1 cellular context compared by ENCODE assay signal in the genomic region with DNA sequence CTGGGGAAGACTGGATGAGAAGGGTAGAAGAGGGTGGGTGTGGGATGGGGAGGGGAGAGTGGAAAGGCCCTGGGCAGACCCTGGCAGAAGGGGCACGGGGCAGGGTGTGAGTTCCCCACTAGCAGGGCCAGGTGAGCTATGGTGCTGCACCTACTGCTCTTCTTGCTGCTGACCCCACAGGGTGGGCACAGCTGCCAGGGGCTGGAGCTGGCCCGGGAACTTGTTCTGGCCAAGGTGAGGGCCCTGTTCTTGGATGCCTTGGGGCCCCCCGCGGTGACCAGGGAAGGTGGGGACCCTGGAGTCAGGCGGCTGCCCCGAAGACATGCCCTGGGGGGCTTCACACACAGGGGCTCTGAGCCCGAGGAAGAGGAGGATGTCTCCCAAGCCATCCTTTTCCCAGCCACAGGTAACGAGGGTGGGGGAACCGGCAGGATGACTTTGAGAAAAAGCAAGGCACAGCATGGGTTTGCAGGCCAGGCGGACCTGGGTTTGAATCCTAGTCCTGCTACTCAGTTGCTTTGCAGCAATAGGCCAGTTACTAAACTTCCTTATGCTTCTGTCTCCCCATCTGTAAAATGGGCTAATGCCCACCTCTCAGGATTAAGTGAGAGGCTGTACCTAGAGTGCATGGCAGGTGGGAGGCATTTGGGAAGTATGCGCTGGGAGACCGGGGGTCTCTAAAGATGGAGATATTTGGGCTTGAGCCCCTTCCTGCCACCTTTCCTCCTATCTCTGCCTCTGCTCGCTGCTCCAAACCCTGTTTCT.
TF ChIP-seq lines count a peak whose summit lies in the region.

A gene with protein sequence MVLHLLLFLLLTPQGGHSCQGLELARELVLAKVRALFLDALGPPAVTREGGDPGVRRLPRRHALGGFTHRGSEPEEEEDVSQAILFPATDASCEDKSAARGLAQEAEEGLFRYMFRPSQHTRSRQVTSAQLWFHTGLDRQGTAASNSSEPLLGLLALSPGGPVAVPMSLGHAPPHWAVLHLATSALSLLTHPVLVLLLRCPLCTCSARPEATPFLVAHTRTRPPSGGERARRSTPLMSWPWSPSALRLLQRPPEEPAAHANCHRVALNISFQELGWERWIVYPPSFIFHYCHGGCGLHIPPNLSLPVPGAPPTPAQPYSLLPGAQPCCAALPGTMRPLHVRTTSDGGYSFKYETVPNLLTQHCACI (plus strand): TSS at position 74 of the 765 bp plus-strand sequence. CDS start 65 bp downstream, at position 139.

TF ChIP-seq in HepG2, 621 proteins besides CTCF, POLR2A, EP300 and RAD21 (continued from another document and continues in another):
- TF ChIP-seq, protein P1, sequence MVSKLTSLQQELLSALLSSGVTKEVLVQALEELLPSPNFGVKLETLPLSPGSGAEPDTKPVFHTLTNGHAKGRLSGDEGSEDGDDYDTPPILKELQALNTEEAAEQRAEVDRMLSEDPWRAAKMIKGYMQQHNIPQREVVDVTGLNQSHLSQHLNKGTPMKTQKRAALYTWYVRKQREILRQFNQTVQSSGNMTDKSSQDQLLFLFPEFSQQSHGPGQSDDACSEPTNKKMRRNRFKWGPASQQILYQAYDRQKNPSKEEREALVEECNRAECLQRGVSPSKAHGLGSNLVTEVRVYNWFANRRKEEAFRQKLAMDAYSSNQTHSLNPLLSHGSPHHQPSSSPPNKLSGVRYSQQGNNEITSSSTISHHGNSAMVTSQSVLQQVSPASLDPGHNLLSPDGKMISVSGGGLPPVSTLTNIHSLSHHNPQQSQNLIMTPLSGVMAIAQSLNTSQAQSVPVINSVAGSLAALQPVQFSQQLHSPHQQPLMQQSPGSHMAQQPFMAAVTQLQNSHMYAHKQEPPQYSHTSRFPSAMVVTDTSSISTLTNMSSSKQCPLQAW (CRISPR knock-in tag; IDR thresholded peaks at IDR 0.05): 0 out of 2 replicates have a peak, but pooled peaks have one; percentile 10
- TF ChIP-seq, protein P2, sequence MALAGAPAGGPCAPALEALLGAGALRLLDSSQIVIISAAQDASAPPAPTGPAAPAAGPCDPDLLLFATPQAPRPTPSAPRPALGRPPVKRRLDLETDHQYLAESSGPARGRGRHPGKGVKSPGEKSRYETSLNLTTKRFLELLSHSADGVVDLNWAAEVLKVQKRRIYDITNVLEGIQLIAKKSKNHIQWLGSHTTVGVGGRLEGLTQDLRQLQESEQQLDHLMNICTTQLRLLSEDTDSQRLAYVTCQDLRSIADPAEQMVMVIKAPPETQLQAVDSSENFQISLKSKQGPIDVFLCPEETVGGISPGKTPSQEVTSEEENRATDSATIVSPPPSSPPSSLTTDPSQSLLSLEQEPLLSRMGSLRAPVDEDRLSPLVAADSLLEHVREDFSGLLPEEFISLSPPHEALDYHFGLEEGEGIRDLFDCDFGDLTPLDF (CRISPR knock-in tag; IDR thresholded peaks at IDR 0.05): 0 out of 2 replicates have a peak, but pooled peaks have one; percentile 26
- TF ChIP-seq PHF5A (CRISPR knock-in tag; IDR thresholded peaks at IDR 0.05; ENCODE audit: low read depth, unreplicated experiment) (no peak), ZNF33B (CRISPR knock-in tag; IDR thresholded peaks at IDR 0.05) (no peak), RBM22 (optimal IDR thresholded peaks at IDR 0.05; ENCODE audit: low read length) (no peak), PTBP1 (IDR thresholded peaks at IDR 0.05; ENCODE audit: low read depth, low read length, poor library complexity, severe bottlenecking) (no peak), PPARG (CRISPR knock-in tag; conservative IDR thresholded peaks at IDR 0.05) (no peak), ZNF136 (CRISPR knock-in tag; IDR thresholded peaks at IDR 0.05; ENCODE audit: low read depth) (no peak), NR2F1 (CRISPR knock-in tag; IDR thresholded peaks at IDR 0.05) (no peak), ZNF713 (CRISPR knock-in tag; IDR thresholded peaks at IDR 0.05) (no peak), FOXO1 (CRISPR knock-in tag; IDR thresholded peaks at IDR 0.05) (no peak), CBX5 (CRISPR knock-in tag; IDR thresholded peaks at IDR 0.05; ENCODE audit: borderline replicate concordance) (no peak), CENPT (CRISPR knock-in tag; IDR thresholded peaks at IDR 0.05; ENCODE audit: low read depth) (no peak), CREM (IDR thresholded peaks at IDR 0.05) (no peak), CREM (CRISPR knock-in tag; IDR thresholded peaks at IDR 0.05) (no peak), ZFP90 (CRISPR knock-in tag; IDR thresholded peaks at IDR 0.05; ENCODE audit: borderline replicate concordance) (no peak), ELF3 (CRISPR knock-in tag; IDR thresholded peaks at IDR 0.05) (no peak), ZFP1 (CRISPR knock-in tag; IDR thresholded peaks at IDR 0.05) (no peak), HDAC1 (CRISPR knock-in tag; IDR thresholded peaks at IDR 0.05) (no peak), GATAD1 (CRISPR knock-in tag; IDR thresholded peaks at IDR 0.05) (no peak), SRY (CRISPR knock-in tag; IDR thresholded peaks at IDR 0.05) (no peak), ZNF724P (CRISPR knock-in tag; IDR thresholded peaks at IDR 0.05; ENCODE audit: borderline replicate concordance) (no peak), KMT2A (CRISPR knock-in tag; IDR thresholded peaks at IDR 0.05) (no peak), ZNF441 (CRISPR knock-in tag; IDR thresholded peaks at IDR 0.05; ENCODE audit: borderline replicate concordance) (no peak), YEATS2 (CRISPR knock-in tag; IDR thresholded peaks at IDR 0.05; ENCODE audit: borderline replicate concordance) (no peak), SRF (IDR thresholded peaks at IDR 0.05; ENCODE audit: low read depth, low read length) (no peak), TCF7L2 (IDR thresholded peaks at IDR 0.05; ENCODE audit: low read depth, low read length) (no peak), SMAD9 (CRISPR knock-in tag; IDR thresholded peaks at IDR 0.05) (no peak), AGO2 (optimal IDR thresholded peaks at IDR 0.05; ENCODE audit: low read depth, low read length) (peak; percentile 66), ZNF768 (CRISPR knock-in tag; IDR thresholded peaks at IDR 0.05) (peak; percentile 29; the same call in 1 of the 2 replicates), ZNF749 (CRISPR knock-in tag; IDR thresholded peaks at IDR 0.05; ENCODE audit: borderline replicate concordance) (no peak), ZNF605 (CRISPR knock-in tag; IDR thresholded peaks at IDR 0.05) (no peak), ZNF333 (CRISPR knock-in tag; IDR thresholded peaks at IDR 0.05; ENCODE audit: borderline replicate concordance) (no peak), ZNF44 (CRISPR knock-in tag; IDR thresholded peaks at IDR 0.05) (no peak)
- TF ChIP-seq, protein P3, sequence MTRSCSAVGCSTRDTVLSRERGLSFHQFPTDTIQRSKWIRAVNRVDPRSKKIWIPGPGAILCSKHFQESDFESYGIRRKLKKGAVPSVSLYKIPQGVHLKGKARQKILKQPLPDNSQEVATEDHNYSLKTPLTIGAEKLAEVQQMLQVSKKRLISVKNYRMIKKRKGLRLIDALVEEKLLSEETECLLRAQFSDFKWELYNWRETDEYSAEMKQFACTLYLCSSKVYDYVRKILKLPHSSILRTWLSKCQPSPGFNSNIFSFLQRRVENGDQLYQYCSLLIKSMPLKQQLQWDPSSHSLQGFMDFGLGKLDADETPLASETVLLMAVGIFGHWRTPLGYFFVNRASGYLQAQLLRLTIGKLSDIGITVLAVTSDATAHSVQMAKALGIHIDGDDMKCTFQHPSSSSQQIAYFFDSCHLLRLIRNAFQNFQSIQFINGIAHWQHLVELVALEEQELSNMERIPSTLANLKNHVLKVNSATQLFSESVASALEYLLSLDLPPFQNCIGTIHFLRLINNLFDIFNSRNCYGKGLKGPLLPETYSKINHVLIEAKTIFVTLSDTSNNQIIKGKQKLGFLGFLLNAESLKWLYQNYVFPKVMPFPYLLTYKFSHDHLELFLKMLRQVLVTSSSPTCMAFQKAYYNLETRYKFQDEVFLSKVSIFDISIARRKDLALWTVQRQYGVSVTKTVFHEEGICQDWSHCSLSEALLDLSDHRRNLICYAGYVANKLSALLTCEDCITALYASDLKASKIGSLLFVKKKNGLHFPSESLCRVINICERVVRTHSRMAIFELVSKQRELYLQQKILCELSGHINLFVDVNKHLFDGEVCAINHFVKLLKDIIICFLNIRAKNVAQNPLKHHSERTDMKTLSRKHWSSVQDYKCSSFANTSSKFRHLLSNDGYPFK (CRISPR knock-in tag; IDR thresholded peaks at IDR 0.05; ENCODE audit: borderline replicate concordance): 0 out of 2 replicates have a peak, but pooled peaks have one; percentile 8
- TF ChIP-seq, protein P4, sequence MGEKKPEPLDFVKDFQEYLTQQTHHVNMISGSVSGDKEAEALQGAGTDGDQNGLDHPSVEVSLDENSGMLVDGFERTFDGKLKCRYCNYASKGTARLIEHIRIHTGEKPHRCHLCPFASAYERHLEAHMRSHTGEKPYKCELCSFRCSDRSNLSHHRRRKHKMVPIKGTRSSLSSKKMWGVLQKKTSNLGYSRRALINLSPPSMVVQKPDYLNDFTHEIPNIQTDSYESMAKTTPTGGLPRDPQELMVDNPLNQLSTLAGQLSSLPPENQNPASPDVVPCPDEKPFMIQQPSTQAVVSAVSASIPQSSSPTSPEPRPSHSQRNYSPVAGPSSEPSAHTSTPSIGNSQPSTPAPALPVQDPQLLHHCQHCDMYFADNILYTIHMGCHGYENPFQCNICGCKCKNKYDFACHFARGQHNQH (CRISPR knock-in tag; IDR thresholded peaks at IDR 0.05): no peak
- TF ChIP-seq, protein P5, sequence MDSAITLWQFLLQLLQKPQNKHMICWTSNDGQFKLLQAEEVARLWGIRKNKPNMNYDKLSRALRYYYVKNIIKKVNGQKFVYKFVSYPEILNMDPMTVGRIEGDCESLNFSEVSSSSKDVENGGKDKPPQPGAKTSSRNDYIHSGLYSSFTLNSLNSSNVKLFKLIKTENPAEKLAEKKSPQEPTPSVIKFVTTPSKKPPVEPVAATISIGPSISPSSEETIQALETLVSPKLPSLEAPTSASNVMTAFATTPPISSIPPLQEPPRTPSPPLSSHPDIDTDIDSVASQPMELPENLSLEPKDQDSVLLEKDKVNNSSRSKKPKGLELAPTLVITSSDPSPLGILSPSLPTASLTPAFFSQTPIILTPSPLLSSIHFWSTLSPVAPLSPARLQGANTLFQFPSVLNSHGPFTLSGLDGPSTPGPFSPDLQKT (CRISPR knock-in tag; IDR thresholded peaks at IDR 0.05; ENCODE audit: borderline replicate concordance): no peak
- TF ChIP-seq, protein P6, sequence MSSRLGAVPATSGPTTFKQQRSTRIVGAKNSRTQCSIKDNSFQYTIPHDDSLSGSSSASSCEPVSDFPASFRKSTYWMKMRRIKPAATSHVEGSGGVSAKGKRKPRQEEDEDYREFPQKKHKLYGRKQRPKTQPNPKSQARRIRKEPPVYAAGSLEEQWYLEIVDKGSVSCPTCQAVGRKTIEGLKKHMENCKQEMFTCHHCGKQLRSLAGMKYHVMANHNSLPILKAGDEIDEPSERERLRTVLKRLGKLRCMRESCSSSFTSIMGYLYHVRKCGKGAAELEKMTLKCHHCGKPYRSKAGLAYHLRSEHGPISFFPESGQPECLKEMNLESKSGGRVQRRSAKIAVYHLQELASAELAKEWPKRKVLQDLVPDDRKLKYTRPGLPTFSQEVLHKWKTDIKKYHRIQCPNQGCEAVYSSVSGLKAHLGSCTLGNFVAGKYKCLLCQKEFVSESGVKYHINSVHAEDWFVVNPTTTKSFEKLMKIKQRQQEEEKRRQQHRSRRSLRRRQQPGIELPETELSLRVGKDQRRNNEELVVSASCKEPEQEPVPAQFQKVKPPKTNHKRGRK (CRISPR knock-in tag; IDR thresholded peaks at IDR 0.05): no peak
- TF ChIP-seq, protein P7, sequence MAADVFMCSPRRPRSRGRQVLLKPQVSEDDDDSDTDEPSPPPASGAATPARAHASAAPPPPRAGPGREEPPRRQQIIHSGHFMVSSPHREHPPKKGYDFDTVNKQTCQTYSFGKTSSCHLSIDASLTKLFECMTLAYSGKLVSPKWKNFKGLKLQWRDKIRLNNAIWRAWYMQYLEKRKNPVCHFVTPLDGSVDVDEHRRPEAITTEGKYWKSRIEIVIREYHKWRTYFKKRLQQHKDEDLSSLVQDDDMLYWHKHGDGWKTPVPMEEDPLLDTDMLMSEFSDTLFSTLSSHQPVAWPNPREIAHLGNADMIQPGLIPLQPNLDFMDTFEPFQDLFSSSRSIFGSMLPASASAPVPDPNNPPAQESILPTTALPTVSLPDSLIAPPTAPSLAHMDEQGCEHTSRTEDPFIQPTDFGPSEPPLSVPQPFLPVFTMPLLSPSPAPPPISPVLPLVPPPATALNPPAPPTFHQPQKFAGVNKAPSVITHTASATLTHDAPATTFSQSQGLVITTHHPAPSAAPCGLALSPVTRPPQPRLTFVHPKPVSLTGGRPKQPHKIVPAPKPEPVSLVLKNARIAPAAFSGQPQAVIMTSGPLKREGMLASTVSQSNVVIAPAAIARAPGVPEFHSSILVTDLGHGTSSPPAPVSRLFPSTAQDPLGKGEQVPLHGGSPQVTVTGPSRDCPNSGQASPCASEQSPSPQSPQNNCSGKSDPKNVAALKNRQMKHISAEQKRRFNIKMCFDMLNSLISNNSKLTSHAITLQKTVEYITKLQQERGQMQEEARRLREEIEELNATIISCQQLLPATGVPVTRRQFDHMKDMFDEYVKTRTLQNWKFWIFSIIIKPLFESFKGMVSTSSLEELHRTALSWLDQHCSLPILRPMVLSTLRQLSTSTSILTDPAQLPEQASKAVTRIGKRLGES (CRISPR knock-in tag; IDR thresholded peaks at IDR 0.05; ENCODE audit: borderline replicate concordance): no peak
- TF ChIP-seq, protein P8, sequence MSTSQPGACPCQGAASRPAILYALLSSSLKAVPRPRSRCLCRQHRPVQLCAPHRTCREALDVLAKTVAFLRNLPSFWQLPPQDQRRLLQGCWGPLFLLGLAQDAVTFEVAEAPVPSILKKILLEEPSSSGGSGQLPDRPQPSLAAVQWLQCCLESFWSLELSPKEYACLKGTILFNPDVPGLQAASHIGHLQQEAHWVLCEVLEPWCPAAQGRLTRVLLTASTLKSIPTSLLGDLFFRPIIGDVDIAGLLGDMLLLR (CRISPR knock-in tag; IDR thresholded peaks at IDR 0.05): 0 out of 2 replicates have a peak, but pooled peaks have one; percentile 2
- TF ChIP-seq, protein P9, sequence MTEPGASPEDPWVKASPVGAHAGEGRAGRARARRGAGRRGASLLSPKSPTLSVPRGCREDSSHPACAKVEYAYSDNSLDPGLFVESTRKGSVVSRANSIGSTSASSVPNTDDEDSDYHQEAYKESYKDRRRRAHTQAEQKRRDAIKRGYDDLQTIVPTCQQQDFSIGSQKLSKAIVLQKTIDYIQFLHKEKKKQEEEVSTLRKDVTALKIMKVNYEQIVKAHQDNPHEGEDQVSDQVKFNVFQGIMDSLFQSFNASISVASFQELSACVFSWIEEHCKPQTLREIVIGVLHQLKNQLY (CRISPR knock-in tag; IDR thresholded peaks at IDR 0.05): no peak
- TF ChIP-seq, protein P10, sequence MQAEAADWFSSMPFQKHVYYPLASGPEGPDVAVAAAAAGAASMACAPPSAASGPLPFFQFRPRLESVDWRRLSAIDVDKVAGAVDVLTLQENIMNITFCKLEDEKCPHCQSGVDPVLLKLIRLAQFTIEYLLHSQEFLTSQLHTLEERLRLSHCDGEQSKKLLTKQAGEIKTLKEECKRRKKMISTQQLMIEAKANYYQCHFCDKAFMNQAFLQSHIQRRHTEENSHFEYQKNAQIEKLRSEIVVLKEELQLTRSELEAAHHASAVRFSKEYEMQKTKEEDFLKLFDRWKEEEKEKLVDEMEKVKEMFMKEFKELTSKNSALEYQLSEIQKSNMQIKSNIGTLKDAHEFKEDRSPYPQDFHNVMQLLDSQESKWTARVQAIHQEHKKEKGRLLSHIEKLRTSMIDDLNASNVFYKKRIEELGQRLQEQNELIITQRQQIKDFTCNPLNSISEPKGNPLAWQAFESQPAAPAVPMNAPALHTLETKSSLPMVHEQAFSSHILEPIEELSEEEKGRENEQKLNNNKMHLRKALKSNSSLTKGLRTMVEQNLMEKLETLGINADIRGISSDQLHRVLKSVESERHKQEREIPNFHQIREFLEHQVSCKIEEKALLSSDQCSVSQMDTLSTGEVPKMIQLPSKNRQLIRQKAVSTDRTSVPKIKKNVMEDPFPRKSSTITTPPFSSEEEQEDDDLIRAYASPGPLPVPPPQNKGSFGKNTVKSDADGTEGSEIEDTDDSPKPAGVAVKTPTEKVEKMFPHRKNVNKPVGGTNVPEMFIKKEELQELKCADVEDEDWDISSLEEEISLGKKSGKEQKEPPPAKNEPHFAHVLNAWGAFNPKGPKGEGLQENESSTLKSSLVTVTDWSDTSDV (CRISPR knock-in tag; IDR thresholded peaks at IDR 0.05): no peak
